1 cellular context compared by ENCODE assay signal in the genomic region with DNA sequence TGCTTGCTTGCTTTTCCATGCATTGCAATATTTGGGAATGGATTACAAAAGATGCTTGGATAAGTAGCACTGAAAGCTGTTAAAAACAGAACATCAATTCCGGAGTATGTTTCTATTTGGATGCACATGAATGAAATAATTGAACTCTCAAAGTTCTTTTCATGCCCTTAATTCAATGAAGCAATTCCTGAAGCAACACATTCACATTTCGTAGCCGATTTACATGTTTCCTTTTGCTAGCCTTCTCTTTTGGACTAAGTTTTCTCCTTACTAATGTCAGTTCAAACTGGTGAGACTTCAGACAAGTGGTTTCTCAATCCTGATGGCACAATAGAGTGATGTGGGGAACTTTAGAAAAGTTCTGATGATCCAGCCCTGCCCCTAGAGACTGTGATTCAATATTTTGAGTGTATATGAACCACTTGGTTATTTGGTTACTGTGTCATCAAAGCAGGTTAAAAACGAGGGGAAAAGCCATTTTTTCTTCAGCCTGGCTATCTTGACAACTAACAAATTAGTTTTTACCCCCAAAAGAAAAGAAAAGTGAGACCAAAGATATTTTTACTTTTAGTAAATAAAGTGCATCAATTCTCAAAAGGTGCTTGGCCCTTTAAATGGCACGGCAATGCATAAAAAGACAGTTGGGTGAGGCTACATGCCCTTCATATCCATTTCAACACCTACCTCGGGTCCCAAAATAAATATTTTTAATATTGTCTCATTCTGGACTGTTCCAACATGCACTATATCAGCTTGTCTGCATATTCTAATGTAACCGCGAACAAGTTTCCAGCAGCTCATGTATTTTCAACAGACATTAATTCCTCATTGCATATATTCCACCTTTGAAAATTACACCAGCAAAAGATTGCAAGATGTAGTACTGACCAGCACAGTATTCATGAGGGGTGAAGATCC.
TF ChIP-seq lines count a peak whose summit lies in the region.

No MANE protein-coding gene starts in this region.

TF ChIP-seq in GM12878, 131 proteins besides CTCF, POLR2A, EP300 and RAD21:
- TF ChIP-seq TCF3 (IDR thresholded peaks at IDR 0.05; ENCODE audit: borderline replicate concordance, insufficient read depth, low read depth, low read length) (no peak), WRNIP1 (IDR thresholded peaks at IDR 0.05; ENCODE audit: borderline replicate concordance, low read depth, low read length) (no peak), STAT1 (conservative IDR thresholded peaks at IDR 0.05) (no peak), FOS (IDR thresholded peaks at IDR 0.05; ENCODE audit: borderline replicate concordance, extremely low read depth, insufficient read length) (no peak)
